In genomic region chr20:10553326-10553984, GRCh38 we compare ENCODE assay signal across 7 cellular contexts.
A peak's percentile ranks its signal among the peaks of the same experiment; 100 is the strongest.
DNase-seq lines count a peak whose midpoint lies in the region; FAIRE-seq and TF ChIP-seq lines count a peak whose summit lies in the region.

No MANE protein-coding gene starts in this region.

- H3K4me3 ChIP-seq in HAP-1 (no peak overlapping the region), tibial nerve (no peak overlapping the region)

- TF ChIP-seq EP300 in tibial nerve (IDR thresholded peaks at IDR 0.05): peak in 1 of 2 donors; percentile 18

- no peak overlapping the region for H3K4me3 Mint-ChIP-seq in mesothelial cell of epicardium

- WGBS in tibial nerve, 2 donors: 45 to 47% methylated on average over 5 of the region's 5 CpGs

- H3K4me1 ChIP-seq in HAP-1: peaks cover 5% of the 10 kb centered on the region
- H3K4me1 ChIP-seq in tibial nerve: peaks cover 0 to 30% (median 0%) of the 10 kb centered on the region in 4 donors

- H3K27ac Mint-ChIP-seq in mesothelial cell of epicardium: no peak overlapping the region

- H3K27me3 ChIP-seq in HAP-1 (ENCODE audit: low read depth): no peaks in the 10 kb centered on the region
- H3K27me3 ChIP-seq in tibial nerve: no peaks in the 10 kb centered on the region

- TF ChIP-seq CTCF in mesothelial cell of epicardium (IDR thresholded peaks at IDR 0.05; ENCODE audit: unreplicated experiment) (peak; percentile 74), tibial nerve (IDR thresholded peaks at IDR 0.05) (peak; percentile 36 to 75 (median 61))

- H3K27ac ChIP-seq in tibial nerve: no peak overlapping the region

- FAIRE-seq in endometrium (lab: Jason Lieb, UNC): peak; percentile 89

- no peaks in the 10 kb centered on the region for H3K36me3 Mint-ChIP-seq in mesothelial cell of epicardium

- in situ Hi-C loops in G401 (cut with HindIII; ENCODE audit: low sequenced_read_pairs): no loop called here
- in situ Hi-C loops in HAP-1 (cut with MboI; ENCODE audit: low sequenced_read_pairs): no loop called here

- H3K27me3 Mint-ChIP-seq in mesothelial cell of epicardium (ENCODE audit: low read depth): no peaks in the 10 kb centered on the region

- no peaks in the 10 kb centered on the region for H3K36me3 ChIP-seq in HAP-1 (replicated peaks)
- H3K36me3 ChIP-seq in tibial nerve: no peaks in the 10 kb centered on the region

- no peaks in the 10 kb centered on the region for H3K9me3 Mint-ChIP-seq in mesothelial cell of epicardium

- H3K4me1 Mint-ChIP-seq in mesothelial cell of epicardium: peaks cover 51% of the 10 kb centered on the region

- no peaks in the 10 kb centered on the region for H3K9me3 ChIP-seq in HAP-1
- no peaks in the 10 kb centered on the region for H3K9me3 ChIP-seq in tibial nerve

- TF ChIP-seq POLR2A in tibial nerve (IDR thresholded peaks at IDR 0.05): no peak

- DNase-seq in G401 (ENCODE audit: low spot score) (peak; percentile 62), HAP-1 (ENCODE audit: low spot score in 2 of 2) (peak; percentile 74 to 75), NCI-H1105 treated with DMSO at 0.1 percent for 48 hours (lab: John Stamatoyannopoulos, UW) (peak; percentile 60), T1000 (lab: John Stamatoyannopoulos, UW) (peak; percentile 52), mesothelial cell of epicardium (ENCODE audit: low spot score in 2 of 2, unreplicated experiment in 2 of 2) (peak; percentile 32 to 58), tibial nerve (ENCODE audit: low spot score in 2 of 2) (peak; percentile 48 to 82)
